In the genomic region with DNA sequence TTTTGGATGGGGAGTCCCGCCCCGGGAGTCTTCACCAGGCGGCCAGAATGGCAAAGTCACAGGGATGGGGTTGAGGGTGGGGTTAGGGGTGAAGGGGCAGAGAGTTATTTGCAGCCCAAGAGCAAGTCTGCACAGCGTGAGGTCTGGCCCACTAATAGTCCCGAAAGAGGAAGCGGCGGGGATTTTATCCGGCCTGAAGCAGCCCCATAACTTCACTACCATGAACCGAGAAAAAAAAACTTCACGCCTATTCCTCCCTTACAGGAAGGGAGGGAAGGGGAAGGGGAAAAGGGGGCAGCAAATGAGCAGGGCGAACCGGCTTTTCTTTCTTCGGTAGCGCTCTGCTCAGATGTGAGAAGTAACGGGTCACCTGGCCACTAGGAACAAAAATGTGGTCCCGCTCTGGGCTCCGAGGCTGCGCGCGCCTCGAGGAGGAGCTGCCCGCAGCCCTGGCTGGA, we compare ENCODE assay signal across 8 cellular contexts. TPM values are rescaled to one million over a fixed set of nuclear protein-coding genes. Genes with fewer than 3 reads are reported as not detected.
DNase-seq lines count a peak whose midpoint lies in the region; ATAC-seq and TF ChIP-seq lines count a peak whose summit lies in the region.

No MANE protein-coding gene starts in this region.

- in situ Hi-C loops in GM13977 (cut with MboI; ENCODE audit: low pct_unique_long_range_greater_than_20kb, low sequenced_read_pairs, unreplicated experiment), result no loop called here
- in situ Hi-C loops in GM23248 (cut with MboI), result no loop called here

- H4K20me1 ChIP-seq in GM23248 (ENCODE audit: insufficient read depth), result no peaks in the 10 kb centered on the region
- H4K20me1 ChIP-seq in Karpas-422 (ENCODE audit: insufficient read depth, low read depth, low read length), result peaks cover 43% of the 10 kb centered on the region

- DNase-seq in GM13977 (ENCODE audit: low spot score) (peak; percentile 67), GM23248 (peak; percentile 69), Karpas-422 (peak; percentile 86), iPS DF 6.9 (ENCODE audit: low read depth, low spot score) (no peak), NCI-H1417 treated with DMSO at 0.1 percent for 48 hours (lab: John Stamatoyannopoulos, UW) (no peak)
- DNase-seq in activated naive CD8-positive, alpha-beta T cell treated with anti-CD3 and anti-CD28 coated beads, Interleukin-2, amount 10 ng/mL, durations not matched to agents 7 days and 5 days, result no peak
- DNase-seq in activated CD4-positive, alpha-beta T cell treated with anti-CD3 and anti-CD28 coated beads for 1 hour, result no peak

- peaks cover 5% of the 10 kb centered on the region for H3K36me3 Mint-ChIP-seq in activated naive CD8-positive, alpha-beta T cell treated with anti-CD3 and anti-CD28 coated beads, Interleukin-2, amount 10 ng/mL, durations not matched to agents 7 days and 5 days

- peak; percentile 31 for ATAC-seq in activated naive CD8-positive, alpha-beta T cell treated with anti-CD3 and anti-CD28 coated beads, Interleukin-2, amount 10 ng/mL, durations not matched to agents 7 days and 5 days (ENCODE audit: low read depth)

- TF ChIP-seq CTCF in GM13977 (IDR thresholded peaks at IDR 0.05; ENCODE audit: extremely low read depth, insufficient read depth, missing control alignments), result no peak

- peaks cover 6% of the 10 kb centered on the region for H3K27me3 Mint-ChIP-seq in activated naive CD8-positive, alpha-beta T cell treated with anti-CD3 and anti-CD28 coated beads, Interleukin-2, amount 10 ng/mL, durations not matched to agents 7 days and 5 days

- H3K27me3 ChIP-seq in GM23248 (replicated peaks; ENCODE audit: insufficient read depth) (no peaks in the 10 kb centered on the region), Karpas-422 (ENCODE audit: low read length) (no peaks in the 10 kb centered on the region), iPS DF 6.9 (ENCODE audit: control insufficient read depth, insufficient read depth, low read length) (no peaks in the 10 kb centered on the region)

- H3K36me3 ChIP-seq in GM23248 (ENCODE audit: low read depth) (no peaks in the 10 kb centered on the region), Karpas-422 (ENCODE audit: insufficient read depth, low read length) (no peaks in the 10 kb centered on the region), iPS DF 6.9 (ENCODE audit: control insufficient read depth, insufficient read depth, low read length) (no peaks in the 10 kb centered on the region)

- H3K79me2 ChIP-seq in GM23248 (ENCODE audit: insufficient read depth) (peaks cover 56% of the 10 kb centered on the region), Karpas-422 (ENCODE audit: low read length) (0 out of 2 replicates have a peak, but pooled peaks cover 2% of the 10 kb centered on the region)

- H3K9ac ChIP-seq in GM23248 (peak overlapping the region; percentile 94), Karpas-422 (ENCODE audit: low read length) (peak overlapping the region; percentile 90)

- peak overlapping the region; percentile 98 for H3K4me3 Mint-ChIP-seq in activated naive CD8-positive, alpha-beta T cell treated with anti-CD3 and anti-CD28 coated beads, Interleukin-2, amount 10 ng/mL, durations not matched to agents 7 days and 5 days

- POLR2A ChIA-PET in activated naive CD8-positive, alpha-beta T cell treated with anti-CD3 and anti-CD28 coated beads, Interleukin-2, amount 10 ng/mL, durations not matched to agents 7 days and 5 days (lab: Charles Lee), result interaction anchor here (0.9 to 3.3 kb wide), 15 partner anchors 8 to 216 kb away, joined by 3 to 44 read pairs (median 8); a partner anchor contains a TSS

- 0 to 3% methylated on average over 19 to 22 of the region's 22 CpGs for WGBS in GM23248 (ENCODE audit: low coverage in 1 of 2, low lambda C conversion rate in 2 of 2, missing lambda C conversion rate in 2 of 2), 2 experiments
- no CpG with 5 or more reads among the region's 22 CpGs for WGBS in iPS DF 6.9 (ENCODE audit: insufficient coverage, insufficient read length)

- H3K4me1 Mint-ChIP-seq in activated naive CD8-positive, alpha-beta T cell treated with anti-CD3 and anti-CD28 coated beads, Interleukin-2, amount 10 ng/mL, durations not matched to agents 7 days and 5 days, result peaks cover 45% of the 10 kb centered on the region

- peaks cover 21% of the 10 kb centered on the region for H3F3A ChIP-seq in GM23248 (ENCODE audit: insufficient read depth)

- H3K4me1 ChIP-seq in GM23248 (ENCODE audit: insufficient read depth) (peaks cover 30% of the 10 kb centered on the region), Karpas-422 (ENCODE audit: low read length) (peaks cover 47% of the 10 kb centered on the region), iPS DF 6.9 (ENCODE audit: control insufficient read depth, insufficient read depth, low read length) (peaks cover 13% of the 10 kb centered on the region)

- H3K4me3 ChIP-seq in GM23248 (peak overlapping the region; percentile 95), Karpas-422 (ENCODE audit: low read length) (peak overlapping the region; percentile 95), iPS DF 6.9 (ENCODE audit: low read length) (peak overlapping the region; percentile 77; the same call in 1 of the 2 replicates), skin epidermis (peak overlapping the region; percentile 62 to 97 (median 81))

- no peaks in the 10 kb centered on the region for H3K9me3 ChIP-seq in GM23248 (ENCODE audit: low read depth)
- no peaks in the 10 kb centered on the region for H3K9me3 ChIP-seq in Karpas-422 (ENCODE audit: low read length)
- H3K9me3 ChIP-seq in iPS DF 6.9 (ENCODE audit: control insufficient read depth, insufficient read depth, low read length), result no peaks in the 10 kb centered on the region

- H2AFZ ChIP-seq in GM23248 (no peak overlapping the region), Karpas-422 (ENCODE audit: low read length) (peak overlapping the region; percentile 98; the same call in 1 of the 2 replicates)

- H3K27ac Mint-ChIP-seq in activated naive CD8-positive, alpha-beta T cell treated with anti-CD3 and anti-CD28 coated beads, Interleukin-2, amount 10 ng/mL, durations not matched to agents 7 days and 5 days, result peak overlapping the region; percentile 100

- H3K9me2 ChIP-seq in GM23248 (ENCODE audit: insufficient read depth) (no peaks in the 10 kb centered on the region), Karpas-422 (replicated peaks; ENCODE audit: insufficient read depth, low read length) (no peaks in the 10 kb centered on the region)

- H3K9me3 Mint-ChIP-seq in activated naive CD8-positive, alpha-beta T cell treated with anti-CD3 and anti-CD28 coated beads, Interleukin-2, amount 10 ng/mL, durations not matched to agents 7 days and 5 days, result no peaks in the 10 kb centered on the region

- peak overlapping the region; percentile 94 for H3K4me2 ChIP-seq in GM23248 (ENCODE audit: unreplicated experiment)
- H3K4me2 ChIP-seq in Karpas-422 (ENCODE audit: low read depth, low read length, poor library complexity, severe bottlenecking), result peak overlapping the region; percentile 93

- peak overlapping the region; percentile 98 for H3K27ac ChIP-seq in GM23248
- H3K27ac ChIP-seq in Karpas-422 (ENCODE audit: low read length), result peak overlapping the region; percentile 61
- no peak overlapping the region for H3K27ac ChIP-seq in iPS DF 6.9 (ENCODE audit: low read length)
- peak overlapping the region; percentile 81 to 99 (median 95) for H3K27ac ChIP-seq in skin epidermis

RNA-seq across cellular contexts. Expression of a gene that starts 0.7 kb away (rescaled TPM):
- 9.6 and 11.3 TPM in 2 replicates for total RNA-seq in GM23248 (2014; rRNA removed; shearing (Covaris generic))
- polyA plus RNA-seq in GM23248 (2016; fragmentation: Nextera tagmentation; extraction: Ambion mirVana), result 24.7 and 27.2 TPM in 2 replicates
- total RNA-seq in Karpas-422 (2014; rRNA removed; shearing (Covaris generic); ENCODE audit: low replicate concordance), result 4.5 and 4.6 TPM in 2 replicates
- 10 to 100 TPM; 24.7 to 25.4 TPM for total RNA-seq in activated naive CD8-positive, alpha-beta T cell treated with anti-CD3 and anti-CD28 coated beads, Interleukin-2, amount 10 ng/mL, durations not matched to agents 7 days and 5 days

RNA-seq across cellular contexts. Expression of a gene that starts 16.1 kb away (rescaled TPM):
- under 0.01 and 0.22 TPM in 2 replicates for total RNA-seq in GM23248 (2014; rRNA removed; shearing (Covaris generic))
- 0.20 and 0.30 TPM in 2 replicates for polyA plus RNA-seq in GM23248 (2016; fragmentation: Nextera tagmentation; extraction: Ambion mirVana)
- total RNA-seq in Karpas-422 (2014; rRNA removed; shearing (Covaris generic); ENCODE audit: low replicate concordance), result 0.26 and 1.4 TPM in 2 replicates
- total RNA-seq in activated naive CD8-positive, alpha-beta T cell treated with anti-CD3 and anti-CD28 coated beads, Interleukin-2, amount 10 ng/mL, durations not matched to agents 7 days and 5 days, result under 1 TPM; 0.28 to 0.34 TPM

Comparison
In these comparisons a context has a peak if more than half of its experiments do, and no peak if none do; other contexts are left out.
1. DNase-seq: peak in GM13977 (single experiment), GM23248 (single experiment) and Karpas-422 (single experiment); none in activated naive CD8-positive, alpha-beta T cell treated with anti-CD3 and anti-CD28 coated beads, Interleukin-2, amount 10 ng/mL, durations not matched to agents 7 days and 5 days (single experiment), iPS DF 6.9 (single experiment), NCI-H1417 treated with DMSO at 0.1 percent for 48 hours (single experiment) and activated CD4-positive, alpha-beta T cell treated with anti-CD3 and anti-CD28 coated beads for 1 hour (single experiment).
2. Peak in every context shown above with its lines, with median percentiles within 50 percentile points of each other: H3K4me3 ChIP-seq.